In the genomic region with DNA sequence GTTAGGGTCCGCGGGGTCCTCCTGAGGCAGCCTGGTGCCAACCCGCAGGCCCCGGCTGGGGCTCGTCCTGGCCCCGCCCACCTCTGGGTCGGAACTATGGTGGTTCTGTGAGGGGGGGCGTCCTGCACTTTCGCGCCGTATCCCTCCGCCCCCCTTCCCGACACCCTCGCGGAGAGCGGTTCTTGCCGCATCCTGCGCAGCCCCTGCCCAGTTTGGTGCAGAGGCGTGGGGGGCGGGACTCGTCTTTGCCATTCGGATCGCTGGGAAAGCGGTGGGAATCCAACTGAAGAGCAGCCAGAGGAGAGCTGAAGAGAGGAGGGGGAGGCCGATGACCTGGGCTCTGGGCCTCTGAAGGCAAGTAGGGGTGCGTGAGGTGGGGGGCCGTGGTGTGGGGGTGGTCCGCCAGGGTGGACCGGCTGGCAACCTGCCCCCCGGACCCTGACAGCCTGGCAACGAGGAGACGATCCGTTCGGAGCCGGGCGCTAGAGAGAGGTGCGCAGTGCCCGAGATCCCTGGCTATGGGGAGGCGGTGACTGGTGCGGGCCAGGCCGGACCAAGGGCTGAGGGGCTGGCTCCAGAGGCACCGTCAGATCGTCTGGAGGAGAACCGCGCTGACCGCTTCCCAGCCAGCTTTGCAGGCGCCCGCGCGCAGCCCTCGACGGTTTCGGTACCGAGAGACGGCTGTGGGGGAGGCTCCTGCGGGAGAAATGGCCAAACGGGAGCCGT, we compare ENCODE assay signal across 8 cellular contexts. TPM values are rescaled to one million over a fixed set of nuclear protein-coding genes. Genes with fewer than 3 reads are reported as not detected.
DNase-seq lines count a peak whose midpoint lies in the region; ATAC-seq and TF ChIP-seq lines count a peak whose summit lies in the region.

A gene with protein sequence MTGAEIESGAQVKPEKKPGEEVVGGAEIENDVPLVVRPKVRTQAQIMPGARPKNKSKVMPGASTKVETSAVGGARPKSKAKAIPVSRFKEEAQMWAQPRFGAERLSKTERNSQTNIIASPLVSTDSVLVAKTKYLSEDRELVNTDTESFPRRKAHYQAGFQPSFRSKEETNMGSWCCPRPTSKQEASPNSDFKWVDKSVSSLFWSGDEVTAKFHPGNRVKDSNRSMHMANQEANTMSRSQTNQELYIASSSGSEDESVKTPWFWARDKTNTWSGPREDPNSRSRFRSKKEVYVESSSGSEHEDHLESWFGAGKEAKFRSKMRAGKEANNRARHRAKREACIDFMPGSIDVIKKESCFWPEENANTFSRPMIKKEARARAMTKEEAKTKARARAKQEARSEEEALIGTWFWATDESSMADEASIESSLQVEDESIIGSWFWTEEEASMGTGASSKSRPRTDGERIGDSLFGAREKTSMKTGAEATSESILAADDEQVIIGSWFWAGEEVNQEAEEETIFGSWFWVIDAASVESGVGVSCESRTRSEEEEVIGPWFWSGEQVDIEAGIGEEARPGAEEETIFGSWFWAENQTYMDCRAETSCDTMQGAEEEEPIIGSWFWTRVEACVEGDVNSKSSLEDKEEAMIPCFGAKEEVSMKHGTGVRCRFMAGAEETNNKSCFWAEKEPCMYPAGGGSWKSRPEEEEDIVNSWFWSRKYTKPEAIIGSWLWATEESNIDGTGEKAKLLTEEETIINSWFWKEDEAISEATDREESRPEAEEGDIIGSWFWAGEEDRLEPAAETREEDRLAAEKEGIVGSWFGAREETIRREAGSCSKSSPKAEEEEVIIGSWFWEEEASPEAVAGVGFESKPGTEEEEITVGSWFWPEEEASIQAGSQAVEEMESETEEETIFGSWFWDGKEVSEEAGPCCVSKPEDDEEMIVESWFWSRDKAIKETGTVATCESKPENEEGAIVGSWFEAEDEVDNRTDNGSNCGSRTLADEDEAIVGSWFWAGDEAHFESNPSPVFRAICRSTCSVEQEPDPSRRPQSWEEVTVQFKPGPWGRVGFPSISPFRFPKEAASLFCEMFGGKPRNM (N-terminal part only) (plus strand): TSS at position 242 of the 726 bp plus-strand sequence. CDS start 2,431 bp downstream, outside the sequence.

- no peaks in the 10 kb centered on the region for H3K9me3 ChIP-seq in left ventricle myocardium inferior (replicated peaks)

- H3K27me3 ChIP-seq in left ventricle myocardium inferior (ENCODE audit: low read depth): no peaks in the 10 kb centered on the region

- H3K4me1 Mint-ChIP-seq in activated naive CD8-positive, alpha-beta T cell treated with anti-CD3 and anti-CD28 coated beads, Interleukin-2, amount 50 U/mL, for 24 hours: peaks cover 16% of the 10 kb centered on the region

- TF ChIP-seq CTCF in RWPE1 (conservative IDR thresholded peaks at IDR 0.05; ENCODE audit: low read depth) (no peak), left ventricle myocardium inferior (IDR thresholded peaks at IDR 0.05; ENCODE audit: borderline replicate concordance) (no peak)

- no peak within 1 kb of the TSS for H3K27ac ChIP-seq in RWPE1
- peak within 1 kb of the TSS; percentile 67 for H3K27ac ChIP-seq in left ventricle myocardium inferior (replicated peaks)

- peak within 1 kb of the TSS; percentile 74 for H3K27ac Mint-ChIP-seq in activated naive CD8-positive, alpha-beta T cell treated with anti-CD3 and anti-CD28 coated beads, Interleukin-2, amount 50 U/mL, for 24 hours

- intact Hi-C loops in left ventricle myocardium inferior (cut with micrococcal nuclease): no loop called here
- intact Hi-C loops in posterior vena cava (cut with DNase I): loop anchor here in 1 of 2 donors (10.0 kb wide), 1 partner anchor 137 kb away; a partner anchor contains a TSS

- ATAC-seq in GM21528 (IDR thresholded peaks at IDR 0.05; ENCODE audit: low FRiP score, unreplicated experiment) (peak; percentile 61), HG02623 (IDR thresholded peaks at IDR 0.05; ENCODE audit: unreplicated experiment) (no peak)
- peak; percentile 50 for ATAC-seq in activated naive CD8-positive, alpha-beta T cell treated with anti-CD3 and anti-CD28 coated beads, Interleukin-2, amount 50 U/mL, for 24 hours

- DNase-seq in RWPE1 (ENCODE audit: low spot score) (peak; percentile 3), left ventricle myocardium inferior (peak; percentile 64), posterior vena cava (ENCODE audit: low spot score) (peak; percentile 86), D341Med (ENCODE audit: low spot score) (no peak)
- peak; percentile 38 for DNase-seq in activated naive CD8-positive, alpha-beta T cell treated with anti-CD3 and anti-CD28 coated beads, Interleukin-2, amount 50 U/mL, for 24 hours
- DNase-seq in NK-92 treated with Interleukin-12 subunit alpha and Interleukin-12 subunit beta, amount 100 ng/mL, for 24 hours (lab: John Stamatoyannopoulos, UW): no peak

- H3K4me3 ChIP-seq in left ventricle myocardium inferior: peak within 1 kb of the TSS; percentile 76

- no peaks in the 10 kb centered on the region for H3K9me3 Mint-ChIP-seq in activated naive CD8-positive, alpha-beta T cell treated with anti-CD3 and anti-CD28 coated beads, Interleukin-2, amount 50 U/mL, for 24 hours

- peak within 1 kb of the TSS; percentile 82 for H3K4me3 Mint-ChIP-seq in activated naive CD8-positive, alpha-beta T cell treated with anti-CD3 and anti-CD28 coated beads, Interleukin-2, amount 50 U/mL, for 24 hours

- CTCF ChIA-PET in RWPE1 (lab: Yijun Ruan, JAX): no interaction called here

- no peaks in the 10 kb centered on the region for H3K27me3 Mint-ChIP-seq in activated naive CD8-positive, alpha-beta T cell treated with anti-CD3 and anti-CD28 coated beads, Interleukin-2, amount 50 U/mL, for 24 hours

- POLR2A ChIA-PET in RWPE1 (lab: Yijun Ruan, JAX; ENCODE audit: low non-redundant PET): no interaction called here

- no peaks in the 10 kb centered on the region for H3K36me3 ChIP-seq in left ventricle myocardium inferior

- H3K36me3 Mint-ChIP-seq in activated naive CD8-positive, alpha-beta T cell treated with anti-CD3 and anti-CD28 coated beads, Interleukin-2, amount 50 U/mL, for 24 hours (ENCODE audit: low read depth): peaks cover 3% of the 10 kb centered on the region

- peaks cover 12% of the 10 kb centered on the region for H3K4me1 ChIP-seq in left ventricle myocardium inferior

RNA-seq across cellular contexts. Expression of the gene that starts here (rescaled TPM):
- total RNA-seq in left ventricle myocardium inferior (4.7 TPM), posterior vena cava (10 to 100 TPM; 10.2 to 11.1 TPM)

Comparison
In these comparisons a context has a peak if more than half of its experiments do, and no peak if none do; other contexts are left out.
1. DNase-seq: peak in RWPE1 (single experiment), activated naive CD8-positive, alpha-beta T cell treated with anti-CD3 and anti-CD28 coated beads, Interleukin-2, amount 50 U/mL, for 24 hours (single experiment), left ventricle myocardium inferior (single experiment) and posterior vena cava (single experiment); none in D341Med (single experiment) and NK-92 treated with Interleukin-12 subunit alpha and Interleukin-12 subunit beta, amount 100 ng/mL, for 24 hours (single experiment).